Comparison of ENCODE assay signal across 39 cellular contexts in the genomic region with DNA sequence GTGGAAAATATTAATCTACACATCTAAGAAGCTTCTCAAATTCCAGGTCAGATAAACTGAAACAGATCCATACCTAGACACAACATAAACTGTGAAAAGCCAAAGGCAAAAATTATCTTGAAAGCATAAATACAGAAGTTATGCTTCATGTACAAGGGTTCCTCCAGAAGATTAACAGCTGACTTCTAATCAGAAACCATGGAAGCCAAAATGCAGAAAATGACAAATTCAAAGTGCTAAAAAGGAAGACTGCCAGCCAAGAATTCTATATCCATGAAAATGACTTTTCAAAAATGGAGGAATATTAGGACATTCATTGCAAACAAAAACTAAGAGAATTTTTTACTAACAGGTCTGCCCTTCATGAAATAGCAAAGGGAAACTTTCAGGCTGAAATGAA.
"Had no signal": no experiment of that assay in that cellular context is flagged by ENCODE, and none has a peak within 500 bp of the region (broad histone marks: within the 10 kb centered on the region; RNA-seq: fewer than 3 reads in every experiment).

No MANE protein-coding gene starts in this region.

- H3K36me3 ChIP-seq: ascending aorta, cardiac muscle cell had no signal

- H3K36me3 Mint-ChIP-seq: activated CD8-positive, alpha-beta memory T cell treated with anti-CD3 and anti-CD28 coated beads, Interleukin-2, amount 10 ng/mL, durations not matched to agents 7 days and 5 days; activated naive CD4-positive, alpha-beta T cell treated with anti-CD3 and anti-CD28 coated beads, Interleukin-2, amount 10 ng/mL, durations not matched to agents 7 days and 5 days; activated naive CD4-positive, alpha-beta T cell treated with anti-CD3 and anti-CD28 coated beads, Interleukin-2, amount 50 U/mL, for 24 hours; activated naive CD8-positive, alpha-beta T cell; activated naive CD8-positive, alpha-beta T cell treated with anti-CD3 and anti-CD28 coated beads, Interleukin-2, amount 10 ng/mL, durations not matched to agents 7 days and 5 days; brain had no signal

- DNase-seq: activated CD4-positive, alpha-beta memory T cell treated with anti-CD3 and anti-CD28 coated beads, Interleukin-2, amount 10 ng/mL, durations not matched to agents 7 days and 5 days; activated CD4-positive, alpha-beta T cell treated with anti-CD3 and anti-CD28 coated beads for 1 hour; activated CD4-positive, alpha-beta T cell treated with anti-CD3 and anti-CD28 coated beads for 36 hours; activated CD4-positive, alpha-beta T cell treated with anti-CD3 and anti-CD28 coated beads for 48 hours; activated CD4-positive, alpha-beta T cell treated with anti-CD3 and anti-CD28 coated beads, Interleukin-2, amount 10 ng/mL, durations not matched to agents 7 days and 5 days; activated CD4-positive, alpha-beta T cell treated with anti-CD3 and anti-CD28 coated beads, Interleukin-2, amount 50 U/mL, for 48 hours; activated CD4-positive, CD25-positive, alpha-beta regulatory T cell; activated CD8-positive, alpha-beta memory T cell treated with anti-CD3 and anti-CD28 coated beads for 24 hours; activated CD8-positive, alpha-beta memory T cell treated with anti-CD3 and anti-CD28 coated beads, Interleukin-2, amount 10 ng/mL, durations not matched to agents 7 days and 5 days; activated CD8-positive, alpha-beta memory T cell treated with anti-CD3 and anti-CD28 coated beads, Interleukin-2, amount 50 U/mL, for 48 hours; activated CD8-positive, alpha-beta T cell treated with anti-CD3 and anti-CD28 coated beads, Interleukin-2, amount 10 ng/mL, durations not matched to agents 7 days and 5 days; activated effector memory CD4-positive, alpha-beta T cell treated with Interleukin-2 at 50 U/mL for 16 hours; activated gamma-delta T cell; activated naive CD4-positive, alpha-beta T cell treated with anti-CD3 and anti-CD28 coated beads, Interleukin-2, amount 10 ng/mL, durations not matched to agents 7 days and 5 days; activated naive CD4-positive, alpha-beta T cell treated with Interleukin-2 at 50 U/mL for 16 hours; activated naive CD8-positive, alpha-beta T cell treated with anti-CD3 and anti-CD28 coated beads, Interleukin-2, amount 10 ng/mL, durations not matched to agents 7 days and 5 days; activated naive CD8-positive, alpha-beta T cell treated with anti-CD3 and anti-CD28 coated beads, Interleukin-2, amount 50 U/mL, for 24 hours; activated T-cell treated with anti-CD3 and anti-CD28 coated beads, Interleukin-2, amount 50 U/mL, for 24 hours; activated T-cell treated with anti-CD3 and anti-CD28 coated beads, Interleukin-2, amount 50 U/mL, for 48 hours; amygdala; anterior cingulate cortex; caudate nucleus; cerebellar nuclear complex; T-helper 1 cell; T-helper 2 cell; T-helper 9 cell had no signal

- H3K27ac Mint-ChIP-seq: activated CD4-positive, alpha-beta memory T cell treated with anti-CD3 and anti-CD28 coated beads, Interleukin-2, amount 10 ng/mL, durations not matched to agents 7 days and 5 days; activated CD4-positive, alpha-beta T cell treated with anti-CD3 and anti-CD28 coated beads for 36 hours; activated CD4-positive, alpha-beta T cell treated with anti-CD3 and anti-CD28 coated beads, Interleukin-2, amount 10 ng/mL, durations not matched to agents 7 days and 5 days; activated CD8-positive, alpha-beta memory T cell treated with anti-CD3 and anti-CD28 coated beads, Interleukin-2, amount 10 ng/mL, durations not matched to agents 7 days and 5 days; activated CD8-positive, alpha-beta T cell treated with anti-CD3 and anti-CD28 coated beads, Interleukin-2, amount 10 ng/mL, durations not matched to agents 7 days and 5 days; activated naive CD4-positive, alpha-beta T cell treated with anti-CD3 and anti-CD28 coated beads, Interleukin-2, amount 10 ng/mL, durations not matched to agents 7 days and 5 days; activated naive CD4-positive, alpha-beta T cell treated with anti-CD3 and anti-CD28 coated beads, Interleukin-2, amount 50 U/mL, for 24 hours; activated naive CD8-positive, alpha-beta T cell; activated naive CD8-positive, alpha-beta T cell treated with anti-CD3 and anti-CD28 coated beads, Interleukin-2, amount 10 ng/mL, durations not matched to agents 7 days and 5 days; activated naive CD8-positive, alpha-beta T cell treated with anti-CD3 and anti-CD28 coated beads, Interleukin-2, amount 50 U/mL, for 24 hours; activated T-cell treated with anti-CD3 and anti-CD28 coated beads, Interleukin-2, amount 50 U/mL, for 24 hours; activated T-helper 2 cell treated with anti-CD3 and anti-CD28 coated beads, Interferon-gamma antibody, Interleukin-2, Interleukin-4, amounts not matched to agents 10 μg/mL and 5 μg/mL and 100 μg/mL, durations not matched to agents 14 hours and 24 hours and 36 hours; brain; T-helper 1 cell treated with Interleukin-12 subunit alpha and Interleukin-12 subunit beta and Interleukin-4 antibody, amounts not matched to agents 30 μg/mL and 1 μg/mL, for 36 hours; T-helper 2 cell treated with Interferon-gamma antibody and Interleukin-4, amounts not matched to agents 5 μg/mL and 100 μg/mL, for 36 hours had no signal

- H3K4me3 Mint-ChIP-seq: activated CD4-positive, alpha-beta memory T cell treated with anti-CD3 and anti-CD28 coated beads, Interleukin-2, amount 10 ng/mL, durations not matched to agents 7 days and 5 days; activated CD4-positive, alpha-beta T cell treated with anti-CD3 and anti-CD28 coated beads for 36 hours; activated CD4-positive, alpha-beta T cell treated with anti-CD3 and anti-CD28 coated beads, Interleukin-2, amount 10 ng/mL, durations not matched to agents 7 days and 5 days; activated CD8-positive, alpha-beta memory T cell treated with anti-CD3 and anti-CD28 coated beads, Interleukin-2, amount 10 ng/mL, durations not matched to agents 7 days and 5 days; activated CD8-positive, alpha-beta T cell treated with anti-CD3 and anti-CD28 coated beads, Interleukin-2, amount 10 ng/mL, durations not matched to agents 7 days and 5 days; activated naive CD4-positive, alpha-beta T cell treated with anti-CD3 and anti-CD28 coated beads, Interleukin-2, amount 10 ng/mL, durations not matched to agents 7 days and 5 days; activated naive CD4-positive, alpha-beta T cell treated with anti-CD3 and anti-CD28 coated beads, Interleukin-2, amount 50 U/mL, for 24 hours; activated naive CD8-positive, alpha-beta T cell; activated naive CD8-positive, alpha-beta T cell treated with anti-CD3 and anti-CD28 coated beads, Interleukin-2, amount 10 ng/mL, durations not matched to agents 7 days and 5 days; activated naive CD8-positive, alpha-beta T cell treated with anti-CD3 and anti-CD28 coated beads, Interleukin-2, amount 50 U/mL, for 24 hours; activated T-cell treated with anti-CD3 and anti-CD28 coated beads, Interleukin-2, amount 50 U/mL, for 24 hours; brain; central memory CD8-positive, alpha-beta T cell; T-helper 1 cell treated with Interleukin-12 subunit alpha and Interleukin-12 subunit beta and Interleukin-4 antibody, amounts not matched to agents 30 μg/mL and 1 μg/mL, for 36 hours; T-helper 2 cell treated with Interferon-gamma antibody and Interleukin-4, amounts not matched to agents 5 μg/mL and 100 μg/mL, for 36 hours had no signal

- FAIRE-seq: bronchial epithelial cell, TTC549 had no signal

- ATAC-seq: activated CD4-positive, alpha-beta T cell treated with anti-CD3 and anti-CD28 coated beads for 36 hours; activated CD4-positive, CD25-positive, alpha-beta regulatory T cell treated with anti-CD3 and anti-CD28 coated beads, Interleukin-2, amount 50 U/mL, for 24 hours; activated CD8-positive, alpha-beta memory T cell treated with anti-CD3 and anti-CD28 coated beads, Interleukin-2, amount 10 ng/mL, durations not matched to agents 7 days and 5 days; activated CD8-positive, alpha-beta T cell treated with anti-CD3 and anti-CD28 coated beads, Interleukin-2, amount 10 ng/mL, durations not matched to agents 7 days and 5 days; activated naive CD8-positive, alpha-beta T cell treated with anti-CD3 and anti-CD28 coated beads, Interleukin-2, amount 50 U/mL, for 24 hours had no signal

- H3K4me1 ChIP-seq: ascending aorta had no signal

- H3K9me3 Mint-ChIP-seq: activated T-helper 2 cell treated with anti-CD3 and anti-CD28 coated beads, Interferon-gamma antibody, Interleukin-2, Interleukin-4, amounts not matched to agents 10 μg/mL and 5 μg/mL and 100 μg/mL, durations not matched to agents 14 hours and 24 hours and 36 hours; T-helper 1 cell treated with Interleukin-12 subunit alpha and Interleukin-12 subunit beta and Interleukin-4 antibody, amounts not matched to agents 30 μg/mL and 1 μg/mL, for 36 hours had no signal

- H3K27me3 Mint-ChIP-seq: activated CD4-positive, alpha-beta memory T cell treated with anti-CD3 and anti-CD28 coated beads, Interleukin-2, amount 10 ng/mL, durations not matched to agents 7 days and 5 days; activated CD4-positive, alpha-beta T cell treated with anti-CD3 and anti-CD28 coated beads, Interleukin-2, amount 10 ng/mL, durations not matched to agents 7 days and 5 days; activated CD8-positive, alpha-beta memory T cell treated with anti-CD3 and anti-CD28 coated beads, Interleukin-2, amount 10 ng/mL, durations not matched to agents 7 days and 5 days; activated naive CD4-positive, alpha-beta T cell treated with anti-CD3 and anti-CD28 coated beads, Interleukin-2, amount 10 ng/mL, durations not matched to agents 7 days and 5 days; activated naive CD8-positive, alpha-beta T cell treated with anti-CD3 and anti-CD28 coated beads, Interleukin-2, amount 10 ng/mL, durations not matched to agents 7 days and 5 days; activated naive CD8-positive, alpha-beta T cell treated with anti-CD3 and anti-CD28 coated beads, Interleukin-2, amount 50 U/mL, for 24 hours; brain; central memory CD8-positive, alpha-beta T cell had no signal

- H3K4me3 ChIP-seq: ascending aorta, cardiac muscle cell had no signal

- H3K4me1 Mint-ChIP-seq: activated CD4-positive, alpha-beta memory T cell treated with anti-CD3 and anti-CD28 coated beads, Interleukin-2, amount 10 ng/mL, durations not matched to agents 7 days and 5 days; activated CD4-positive, alpha-beta T cell treated with anti-CD3 and anti-CD28 coated beads for 36 hours; activated CD4-positive, alpha-beta T cell treated with anti-CD3 and anti-CD28 coated beads, Interleukin-2, amount 10 ng/mL, durations not matched to agents 7 days and 5 days; activated CD8-positive, alpha-beta memory T cell treated with anti-CD3 and anti-CD28 coated beads, Interleukin-2, amount 10 ng/mL, durations not matched to agents 7 days and 5 days; activated naive CD4-positive, alpha-beta T cell treated with anti-CD3 and anti-CD28 coated beads, Interleukin-2, amount 10 ng/mL, durations not matched to agents 7 days and 5 days; activated naive CD4-positive, alpha-beta T cell treated with anti-CD3 and anti-CD28 coated beads, Interleukin-2, amount 50 U/mL, for 24 hours; activated naive CD8-positive, alpha-beta T cell treated with anti-CD3 and anti-CD28 coated beads, Interleukin-2, amount 10 ng/mL, durations not matched to agents 7 days and 5 days; activated naive CD8-positive, alpha-beta T cell treated with anti-CD3 and anti-CD28 coated beads, Interleukin-2, amount 50 U/mL, for 24 hours; central memory CD8-positive, alpha-beta T cell had no signal

- H3K27ac ChIP-seq: ascending aorta, cardiac muscle cell, VCaP had no signal
